ENCODE assay signal across 12 cellular contexts in the genomic region with DNA sequence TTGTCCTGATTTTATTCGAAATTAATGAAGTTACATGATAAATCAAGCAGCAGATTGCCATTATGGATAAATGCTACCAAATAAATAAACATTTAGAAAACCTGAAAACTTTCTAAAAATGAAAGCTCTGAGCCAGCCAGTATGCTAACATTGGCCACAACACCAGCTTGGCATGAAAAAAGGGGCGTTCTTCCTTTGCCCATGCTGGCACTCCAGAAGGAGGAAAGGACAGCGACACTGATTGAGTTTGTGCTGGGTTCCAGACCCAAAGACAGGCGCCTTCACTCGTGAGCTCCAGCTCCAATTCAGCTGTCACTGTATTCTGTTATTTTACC. TPM values are rescaled to one million over a fixed set of nuclear protein-coding genes. Genes with fewer than 3 reads are reported as not detected.
DNase-seq lines count a peak whose midpoint lies in the region; FAIRE-seq and TF ChIP-seq lines count a peak whose summit lies in the region.
"Had no signal": no experiment of that assay in that cellular context is flagged by ENCODE, and none has a peak within 500 bp of the region (broad histone marks: within the 10 kb centered on the region; RNA-seq: fewer than 3 reads in every experiment).

No MANE protein-coding gene starts in this region.

- H3K27ac ChIP-seq in Peyer's patch (peak overlapping the region in 3 of 4 donors; percentile 42 to 68 (median 45)), kidney (ENCODE audit: low read depth in 2 of 2, low read length in 2 of 2) (peak overlapping the region; percentile 28 to 41), stomach (peak overlapping the region; percentile 37 to 88 (median 71))
- H3K27ac ChIP-seq: 22Rv1 had no signal

- peak overlapping the region in 2 of 4 donors; percentile 14 to 34 for H3K4me3 ChIP-seq in Peyer's patch
- no peak overlapping the region for H3K4me3 ChIP-seq in kidney (ENCODE audit: low read length in 2 of 2)
- H3K4me3 ChIP-seq in stomach, result peak overlapping the region in 3 of 4 donors; percentile 9 to 20 (median 18)

- no peaks in the 10 kb centered on the region for H3K27me3 ChIP-seq in Peyer's patch
- no peaks in the 10 kb centered on the region for H3K27me3 ChIP-seq in stomach

- TF ChIP-seq EP300 in stomach (IDR thresholded peaks at IDR 0.05), result no peak

- DNase-seq in DMS 273 (lab: John Stamatoyannopoulos, UW; ENCODE audit: unreplicated experiment) (peak; percentile 9), DMS 273 treated with DMSO at 0.1 percent for 48 hours (lab: John Stamatoyannopoulos, UW) (no peak), Peyer's patch (no peak), kidney (no peak), stomach (no peak), NCI-H82 treated with DMSO at 0.1 percent for 48 hours (lab: John Stamatoyannopoulos, UW; ENCODE audit: unreplicated experiment) (no peak), COLO829 (ENCODE audit: low spot score) (no peak)
- no peak for DNase-seq in activated effector memory CD4-positive, alpha-beta T cell treated with anti-CD3 and anti-CD28 coated beads, Interleukin-2, amount 50 U/mL, for 16 hours
- DNase-seq: NCI-H2081; RPMI8226; stimulated activated naive B cell treated with anti-CD40 and anti-IgM and Interleukin-4, amounts not matched to agents 10 μg/mL and 1 μg/mL and 100 μg/mL, for 72 hours had no signal

- 36 to 66% (median 45%) methylated on average over 5 of the region's 5 CpGs for WGBS in stomach, 5 donors

- no peak overlapping the region for H3K9ac ChIP-seq in kidney (ENCODE audit: low read length in 2 of 2)

- TF ChIP-seq CTCF in Peyer's patch (IDR thresholded peaks at IDR 0.05) (no peak), kidney (IDR thresholded peaks at IDR 0.05; ENCODE audit: borderline replicate concordance, extremely low read depth, insufficient read depth) (no peak), stomach (IDR thresholded peaks at IDR 0.05) (no peak)

- H3K36me3 ChIP-seq in Peyer's patch (no peaks in the 10 kb centered on the region), kidney (ENCODE audit: control insufficient read depth in 1 of 2, insufficient read depth in 2 of 2, low read length in 2 of 2) (no peaks in the 10 kb centered on the region), stomach (no peaks in the 10 kb centered on the region)

- H3K9me3 ChIP-seq in Peyer's patch (no peaks in the 10 kb centered on the region), kidney (ENCODE audit: control insufficient read depth in 1 of 2, low read length in 2 of 2) (no peaks in the 10 kb centered on the region), stomach (no peaks in the 10 kb centered on the region)

- H3K4me1 ChIP-seq in Peyer's patch (peaks cover 0 to 52% (median 8%) of the 10 kb centered on the region in 4 donors), kidney (ENCODE audit: control insufficient read depth in 1 of 2, insufficient read depth in 1 of 2, low read depth in 1 of 2, low read length in 2 of 2) (peaks cover 23 to 39% of the 10 kb centered on the region in 2 donors), stomach (peaks cover 57 to 74% (median 67%) of the 10 kb centered on the region in 4 donors)

- intact Hi-C loops in kidney (cut with DNase I), result no loop called here
- intact Hi-C loops in stomach (cut with DNase I; ENCODE audit: low total_unique reads), result no loop called here

- TF ChIP-seq POLR2A in Peyer's patch (IDR thresholded peaks at IDR 0.05) (no peak), stomach (IDR thresholded peaks at IDR 0.05) (no peak)

- FAIRE-seq in kidney (lab: Jason Lieb, UNC), result no peak

RNA-seq across cellular contexts. Expression of gene STIMATE, which starts 5.1 kb away (rescaled TPM):
- total RNA-seq in Peyer's patch (10 to 100 TPM; 16.1 to 91.6 (median 17.0) TPM), kidney (21.4 TPM), stomach (100 to 1,000 TPM in 1 of 5 donors, 10 to 100 TPM in 3, 1 to 10 TPM in 1; 10.0 to 121 (median 20.1) TPM)
- polyA plus RNA-seq in kidney (ENCODE audit: insufficient read depth, low read depth, low replicate concordance) (23.3 TPM), stomach (10 to 100 TPM in 1 of 3 donors, 1 to 10 TPM in 2; 4.9 to 13.3 (median 5.1) TPM)

RNA-seq across cellular contexts. Expression of gene MUSTN1, which starts 57.4 kb away (rescaled TPM):
- total RNA-seq in Peyer's patch (10 to 100 TPM in 2 of 4 donors, 1 to 10 TPM in 2; 2.3 to 28.9 (median 11.9) TPM), kidney (18.6 TPM), stomach (10 to 100 TPM in 1 of 5 donors, 1 to 10 TPM in 2, not detected in 2; 1.8 to 24.1 (median 4.5) TPM)
- polyA plus RNA-seq in kidney (ENCODE audit: insufficient read depth, low read depth, low replicate concordance) (47.8 TPM), stomach (10 to 100 TPM; 12.9 to 45.5 (median 17.9) TPM)

Comparison
In these comparisons a context has a peak if more than half of its experiments do, and no peak if none do; other contexts are left out.
1. H3K4me3 ChIP-seq: peak in stomach (3 of 4); none in kidney (0 of 2).
2. Peak in every context shown above with its lines, with median percentiles within 50 percentile points of each other: H3K27ac ChIP-seq.